9 cellular contexts compared by ENCODE assay signal in genomic region chr19:58545286-58546068, GRCh38. TPM values are rescaled to one million over a fixed set of nuclear protein-coding genes. Genes with fewer than 3 reads are reported as not detected.
DNase-seq lines count a peak whose midpoint lies in the region; TF ChIP-seq lines count a peak whose summit lies in the region.
"Had no signal": no experiment of that assay in that cellular context is flagged by ENCODE, and none has a peak within 500 bp of the region (broad histone marks: within the 10 kb centered on the region; RNA-seq: fewer than 3 reads in every experiment).

No MANE protein-coding gene starts in this region.

- no peaks in the 10 kb centered on the region for H3K27me3 ChIP-seq in brain microvascular endothelial cell (replicated peaks)

- peak overlapping the region; percentile 85 for H3K27ac ChIP-seq in brain microvascular endothelial cell

- H3K27me3 Mint-ChIP-seq in activated naive CD4-positive, alpha-beta T cell treated with anti-CD3 and anti-CD28 coated beads, Interleukin-2, amount 50 U/mL, for 24 hours = no peaks in the 10 kb centered on the region
- peaks cover 14% of the 10 kb centered on the region for H3K27me3 Mint-ChIP-seq in type B pancreatic cell

- peaks cover 33% of the 10 kb centered on the region for H3K36me3 ChIP-seq in brain microvascular endothelial cell (replicated peaks)

- peaks cover 26% of the 10 kb centered on the region for H3K4me1 Mint-ChIP-seq in activated naive CD4-positive, alpha-beta T cell treated with anti-CD3 and anti-CD28 coated beads, Interleukin-2, amount 50 U/mL, for 24 hours
- peaks cover 21% of the 10 kb centered on the region for H3K4me1 Mint-ChIP-seq in type B pancreatic cell (ENCODE audit: unreplicated experiment)

- H3K9me3 Mint-ChIP-seq in activated naive CD4-positive, alpha-beta T cell treated with anti-CD3 and anti-CD28 coated beads, Interleukin-2, amount 50 U/mL, for 24 hours = no peaks in the 10 kb centered on the region
- no peaks in the 10 kb centered on the region for H3K9me3 Mint-ChIP-seq in type B pancreatic cell

- peak overlapping the region; percentile 88 for H3K4me3 ChIP-seq in brain microvascular endothelial cell (ENCODE audit: low read depth, low read length)

- TF ChIP-seq CTCF in brain microvascular endothelial cell (IDR thresholded peaks at IDR 0.05; ENCODE audit: low read depth, low read length, missing control alignments) = no peak
- no peak for TF ChIP-seq CTCF in type B pancreatic cell (conservative IDR thresholded peaks at IDR 0.05)

- peak overlapping the region; percentile 95 for H3K27ac Mint-ChIP-seq in activated naive CD4-positive, alpha-beta T cell treated with anti-CD3 and anti-CD28 coated beads, Interleukin-2, amount 50 U/mL, for 24 hours
- H3K27ac Mint-ChIP-seq in type B pancreatic cell = peak overlapping the region; percentile 83

- H3K4me3 Mint-ChIP-seq in activated naive CD4-positive, alpha-beta T cell treated with anti-CD3 and anti-CD28 coated beads, Interleukin-2, amount 50 U/mL, for 24 hours = peak overlapping the region; percentile 96
- peak overlapping the region; percentile 93 for H3K4me3 Mint-ChIP-seq in type B pancreatic cell

- peaks cover 22% of the 10 kb centered on the region for H3K36me3 Mint-ChIP-seq in activated naive CD4-positive, alpha-beta T cell treated with anti-CD3 and anti-CD28 coated beads, Interleukin-2, amount 50 U/mL, for 24 hours
- H3K36me3 Mint-ChIP-seq in type B pancreatic cell = peaks cover 22% of the 10 kb centered on the region

- in situ Hi-C loops in brain microvascular endothelial cell (cut with HindIII; ENCODE audit: low pct_ligation_motif_present, low sequenced_read_pairs) = no loop called here

- no peak for DNase-seq in activated naive CD4-positive, alpha-beta T cell treated with anti-CD3 and anti-CD28 coated beads, Interleukin-2, amount 50 U/mL, for 16 hours
- DNase-seq in brain microvascular endothelial cell (no peak), lung microvascular endothelial cell (ENCODE audit: low read depth in 2 of 2) (peak; percentile 27 to 28), type B pancreatic cell (ENCODE audit: extremely low spot score, unreplicated experiment) (no peak), NCI-H774 (lab: John Stamatoyannopoulos, UW) (no peak), UCSD-AML1 (lab: John Stamatoyannopoulos, UW; ENCODE audit: unreplicated experiment) (no peak)
- DNase-seq in stimulated activated CD4-positive, alpha-beta T cell treated with anti-CD3 and anti-CD28 coated beads, Interleukin-4, amount 100 ng/mL, for 24 hours = no peak
- DNase-seq: NCI-H2107 had no signal

RNA-seq across cellular contexts. Expression of gene TRIM28, which starts 1.6 kb away (rescaled TPM):
- total RNA-seq in lung microvascular endothelial cell (275 and 278 TPM in 2 replicates), type B pancreatic cell (ENCODE audit: low replicate concordance) (401 and 679 TPM in 2 replicates)

RNA-seq across cellular contexts. Expression of gene CHMP2A, which starts 9.4 kb away (rescaled TPM):
- 86.1 and 93.5 TPM in 2 replicates for total RNA-seq in lung microvascular endothelial cell
- total RNA-seq in type B pancreatic cell (ENCODE audit: low replicate concordance) = 86.5 and 97.7 TPM in 2 replicates

RNA-seq across cellular contexts. Expression of gene UBE2M, which starts 12.9 kb away (rescaled TPM):
- total RNA-seq in lung microvascular endothelial cell = 50.1 and 66.7 TPM in 2 replicates
- total RNA-seq in type B pancreatic cell (ENCODE audit: low replicate concordance) = 78.0 and 81.9 TPM in 2 replicates

RNA-seq across cellular contexts. Expression of gene ZBTB45, which starts 25.9 kb away (rescaled TPM):
- total RNA-seq in lung microvascular endothelial cell (3.7 and 5.0 TPM in 2 replicates), type B pancreatic cell (ENCODE audit: low replicate concordance) (18.6 and 20.2 TPM in 2 replicates)

RNA-seq across cellular contexts. Expression of gene MZF1, which starts 27.7 kb away (rescaled TPM):
- total RNA-seq in lung microvascular endothelial cell = 5.4 and 7.5 TPM in 2 replicates
- total RNA-seq in type B pancreatic cell (ENCODE audit: low replicate concordance) = 22.9 and 30.0 TPM in 2 replicates

Comparison
In these comparisons a context has a peak if more than half of its experiments do, and no peak if none do; other contexts are left out.
1. DNase-seq: peak in lung microvascular endothelial cell (2 of 2); none in activated naive CD4-positive, alpha-beta T cell treated with anti-CD3 and anti-CD28 coated beads, Interleukin-2, amount 50 U/mL, for 16 hours (single experiment), brain microvascular endothelial cell (single experiment), type B pancreatic cell (single experiment), stimulated activated CD4-positive, alpha-beta T cell treated with anti-CD3 and anti-CD28 coated beads, Interleukin-4, amount 100 ng/mL, for 24 hours (single experiment), NCI-H774 (single experiment) and UCSD-AML1 (single experiment).